ENCODE assay signal across 8 cellular contexts in the genomic region with DNA sequence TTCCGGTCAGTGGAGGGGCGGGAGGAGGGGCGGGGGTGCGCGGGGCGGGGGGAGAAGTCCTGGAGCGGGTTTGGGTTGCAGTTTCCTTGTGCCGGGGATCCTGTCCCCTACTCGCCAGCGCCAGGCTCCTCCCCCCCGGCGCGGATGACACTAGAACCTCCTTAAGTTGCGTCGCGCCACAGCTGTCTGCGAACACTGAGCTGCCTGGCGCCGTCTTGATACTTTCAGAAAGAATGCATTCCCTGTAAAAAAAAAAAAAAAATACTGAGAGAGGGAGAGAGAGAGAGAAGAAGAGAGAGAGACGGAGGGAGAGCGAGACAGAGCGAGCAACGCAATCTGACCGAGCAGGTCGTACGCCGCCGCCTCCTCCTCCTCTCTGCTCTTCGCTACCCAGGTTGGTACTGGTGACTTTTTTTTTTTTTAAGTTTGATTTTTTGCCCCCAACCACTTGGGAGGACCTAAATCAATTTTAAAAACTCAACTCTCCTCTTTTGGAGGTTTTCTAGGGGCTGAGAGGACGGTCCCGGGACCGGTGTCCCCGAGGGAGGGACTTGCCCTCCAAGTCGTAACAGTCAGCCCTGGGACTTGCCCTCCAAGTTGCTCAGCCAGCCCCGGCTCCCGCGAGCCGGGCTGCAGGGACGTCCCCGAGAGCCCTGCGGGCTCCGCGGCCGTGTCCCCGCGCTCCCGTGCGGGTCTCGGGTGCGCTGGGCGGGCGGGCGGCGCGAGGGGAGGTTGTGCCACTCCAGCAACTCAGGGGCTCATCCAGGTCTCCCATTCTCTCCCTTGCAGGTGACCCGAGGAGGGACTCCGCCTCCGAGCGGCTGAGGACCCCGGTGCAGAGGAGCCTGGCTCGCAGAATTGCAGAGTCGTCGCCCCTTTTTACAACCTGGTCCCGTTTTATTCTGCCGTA. TPM values are rescaled to one million over a fixed set of nuclear protein-coding genes. Genes with fewer than 3 reads are reported as not detected.
A peak's percentile ranks its signal among the peaks of the same experiment; 100 is the strongest.
DNase-seq lines count a peak whose midpoint lies in the region; ATAC-seq and TF ChIP-seq lines count a peak whose summit lies in the region.

A gene (plus strand): TSS at position 191 of the 910 bp plus-strand sequence. CDS start 968 bp downstream, outside the sequence.

- peak within 1 kb of the TSS; percentile 99 for H3K27ac Mint-ChIP-seq in activated naive CD4-positive, alpha-beta T cell treated with anti-CD3 and anti-CD28 coated beads, Interleukin-2, amount 10 ng/mL, durations not matched to agents 7 days and 5 days

- H3K36me3 ChIP-seq in spleen, result peaks cover 0 to 10% (median 0%) of the 10 kb centered on the region in 6 donors

- H3K4me3 Mint-ChIP-seq in activated naive CD4-positive, alpha-beta T cell treated with anti-CD3 and anti-CD28 coated beads, Interleukin-2, amount 10 ng/mL, durations not matched to agents 7 days and 5 days, result peak within 1 kb of the TSS; percentile 100

- H3K4me1 Mint-ChIP-seq in activated naive CD4-positive, alpha-beta T cell treated with anti-CD3 and anti-CD28 coated beads, Interleukin-2, amount 10 ng/mL, durations not matched to agents 7 days and 5 days, result peaks cover 50% of the 10 kb centered on the region

- H3K9me3 ChIP-seq in spleen, result no peaks in the 10 kb centered on the region

- ATAC-seq in HG02588 (IDR thresholded peaks at IDR 0.05; ENCODE audit: unreplicated experiment), result peak; percentile 40

- H3K36me3 Mint-ChIP-seq in activated naive CD4-positive, alpha-beta T cell treated with anti-CD3 and anti-CD28 coated beads, Interleukin-2, amount 10 ng/mL, durations not matched to agents 7 days and 5 days, result peaks cover 42% of the 10 kb centered on the region

- H3K27ac ChIP-seq in spleen, result peak within 1 kb of the TSS; percentile 70 to 89 (median 86)

- no peak for TF ChIP-seq POLR2A in spleen (IDR thresholded peaks at IDR 0.05)

- TF ChIP-seq CTCF in GM12865 (IDR thresholded peaks at IDR 0.05; ENCODE audit: insufficient read depth, low read depth, low read length, missing control alignments), result no peak
- TF ChIP-seq CTCF in spleen (IDR thresholded peaks at IDR 0.05 in 8 of 11, conservative IDR thresholded peaks at IDR 0.05 in 3 of 11), result no peak

- H3K4me1 ChIP-seq in spleen, result peaks cover 50 to 100% (median 88%) of the 10 kb centered on the region in 6 donors

- CTCF ChIA-PET in activated naive CD4-positive, alpha-beta T cell treated with anti-CD3 and anti-CD28 coated beads, Interleukin-2, amount 10 ng/mL, durations not matched to agents 7 days and 5 days (lab: Charles Lee), result interaction anchor here (1.1 kb wide), 1 partner anchor 418 kb away, joined by 4 read pairs; no protein-coding TSS in a partner anchor

- no peaks in the 10 kb centered on the region for H3K9me3 Mint-ChIP-seq in activated naive CD4-positive, alpha-beta T cell treated with anti-CD3 and anti-CD28 coated beads, Interleukin-2, amount 10 ng/mL, durations not matched to agents 7 days and 5 days

- peak; percentile 59 for DNase-seq in GM12865 (ENCODE audit: low read depth)
- peak; percentile 99 for DNase-seq in SK-N-DZ (ENCODE audit: low spot score)
- peak; percentile 92 for DNase-seq in activated naive CD4-positive, alpha-beta T cell treated with anti-CD3 and anti-CD28 coated beads, Interleukin-2, amount 10 ng/mL, durations not matched to agents 7 days and 5 days
- peak; percentile 79 for DNase-seq in hepatic stellate cell (ENCODE audit: low spot score)
- DNase-seq in spleen, result peak; percentile 92
- no peak for DNase-seq in cerebellar nuclear complex (lab: John Stamatoyannopoulos, UW)
- DNase-seq in DMS53 (lab: John Stamatoyannopoulos, UW), result no peak

- H3K27me3 Mint-ChIP-seq in activated naive CD4-positive, alpha-beta T cell treated with anti-CD3 and anti-CD28 coated beads, Interleukin-2, amount 10 ng/mL, durations not matched to agents 7 days and 5 days, result peaks cover 46% of the 10 kb centered on the region

- WGBS in spleen, 5 donors, result 1 to 3% (median 2%) methylated on average over 42 to 65 of the region's 65 CpGs

- peaks cover 10 to 99% (median 67%) of the 10 kb centered on the region in 7 donors for H3K27me3 ChIP-seq in spleen (replicated peaks in 1 of 7)

- intact Hi-C loops in spleen (cut with DNase I; ENCODE audit: low total_unique reads), result no loop called here

- peak within 1 kb of the TSS; percentile 41 for H3K4me3 ChIP-seq in GM12865 (ENCODE audit: low read depth, low read length)
- peak within 1 kb of the TSS; percentile 46 to 84 (median 60) for H3K4me3 ChIP-seq in spleen

RNA-seq across cellular contexts. Expression of the gene that starts here (rescaled TPM):
- polyA plus RNA-seq in SK-N-DZ (2014; cell fraction: cytosol; rRNA removed), result 61.7 and 63.5 TPM in 2 replicates
- 52.1 and 84.8 TPM in 2 replicates for polyA plus RNA-seq in SK-N-DZ (2014; cell fraction: nucleus; rRNA removed)
- 10 to 100 TPM in 2 of 7 donors, 1 to 10 TPM in 5; 3.9 to 15.4 (median 8.8) TPM for total RNA-seq in spleen
- polyA plus RNA-seq in spleen, result 1 to 10 TPM; 2.2 to 4.4 (median 3.5) TPM

Comparison
In these comparisons a context has a peak if more than half of its experiments do, and no peak if none do; other contexts are left out.
1. DNase-seq: peak in GM12865 (single experiment), SK-N-DZ (single experiment), activated naive CD4-positive, alpha-beta T cell treated with anti-CD3 and anti-CD28 coated beads, Interleukin-2, amount 10 ng/mL, durations not matched to agents 7 days and 5 days (single experiment), hepatic stellate cell (single experiment) and spleen (single experiment); none in cerebellar nuclear complex (0 of 2) and DMS53 (single experiment).